Comparison of ENCODE assay signal across 8 cellular contexts in the genomic region with DNA sequence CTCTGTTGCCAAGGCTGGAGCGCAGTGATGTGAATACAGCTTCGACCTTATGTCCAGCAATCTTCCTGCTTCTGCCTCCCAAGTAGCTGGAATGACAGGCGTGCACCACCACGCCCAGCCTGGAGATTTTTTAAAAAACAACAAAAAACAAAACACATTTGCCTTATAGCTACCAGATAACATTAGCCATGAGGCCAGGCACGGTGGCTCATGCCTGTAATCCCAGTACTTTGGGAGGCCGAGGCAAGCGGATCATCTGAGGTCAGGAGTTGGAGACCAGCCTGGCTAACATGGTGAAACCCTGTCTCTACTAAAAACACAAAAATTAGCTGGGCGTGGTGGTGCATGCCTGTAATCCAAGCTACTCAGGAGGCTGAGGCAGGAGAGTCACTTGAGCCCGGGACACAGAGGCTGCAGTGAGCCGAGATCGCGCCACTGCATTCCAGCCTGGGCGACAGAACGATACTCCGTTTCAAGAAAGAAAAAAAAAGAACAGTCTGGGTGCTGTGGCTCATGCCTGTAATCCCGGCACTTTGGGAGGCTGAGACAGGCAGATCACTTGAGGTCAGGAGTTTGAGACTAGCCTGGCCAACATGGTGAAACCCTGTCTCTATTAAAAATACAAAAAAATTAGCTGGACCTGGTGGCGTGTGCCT. TPM values are rescaled to one million over a fixed set of nuclear protein-coding genes. Genes with fewer than 3 reads are reported as not detected.
"Had no signal": no experiment of that assay in that cellular context is flagged by ENCODE, and none has a peak within 500 bp of the region (broad histone marks: within the 10 kb centered on the region; RNA-seq: fewer than 3 reads in every experiment).

No MANE protein-coding gene starts in this region.

RNA-seq across cellular contexts. Expression of gene DENND2A, which starts 15.6 kb away (rescaled TPM):
- total RNA-seq: activated CD4-positive, alpha-beta memory T cell treated with anti-CD3 and anti-CD28 coated beads for 36 hours; activated CD4-positive, alpha-beta T cell treated with anti-CD3 and anti-CD28 coated beads, Interleukin-2, amount 10 ng/mL, durations not matched to agents 24 days and 14 days; activated CD8-positive, alpha-beta memory T cell treated with anti-CD3 and anti-CD28 coated beads for 36 hours; activated naive CD8-positive, alpha-beta T cell treated with anti-CD3 and anti-CD28 coated beads, Interleukin-2, amount 10 ng/mL, durations not matched to agents 7 days and 5 days; activated T-helper 1 cell treated with anti-CD3 and anti-CD28 coated beads, Interleukin-12 subunit alpha, Interleukin-12 subunit beta, Interleukin-2, Interleukin-4 antibody, amounts not matched to agents 30 ng/mL and 10 ng/mL and 1 ng/mL, durations not matched to agents 14 hours and 24 hours and 36 hours; mononuclear cell; natural killer cell treated with Interleukin-12 subunit alpha and Interleukin-12 subunit beta and Interleukin-15 and Interleukin-18, amount 100 ng/mL, for 72 hours had no signal
- polyA plus RNA-seq: immature natural killer cell had no signal
